16 cellular contexts compared by ENCODE assay signal in the genomic region with DNA sequence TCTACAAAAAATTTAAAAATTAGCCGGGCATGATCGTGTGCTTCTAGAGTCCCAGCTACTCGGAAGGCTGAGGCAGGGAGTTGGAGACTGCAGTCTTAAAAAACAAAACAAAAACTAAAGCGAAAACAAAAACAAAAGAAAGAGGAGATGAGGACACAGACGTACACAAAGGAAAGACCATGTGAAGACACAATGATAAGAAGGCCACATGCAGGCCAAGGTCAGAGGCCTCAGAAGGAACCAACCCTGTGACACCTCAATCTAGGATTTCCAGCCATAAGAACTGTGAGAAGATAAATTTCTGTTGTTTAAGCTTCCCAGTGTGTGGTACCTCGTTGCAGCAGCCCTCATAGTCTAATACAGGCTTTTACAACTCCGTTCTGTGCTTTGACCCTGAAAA.
"Had no signal": no experiment of that assay in that cellular context is flagged by ENCODE, and none has a peak within 500 bp of the region (broad histone marks: within the 10 kb centered on the region; RNA-seq: fewer than 3 reads in every experiment).

No MANE protein-coding gene starts in this region.

- DNase-seq: cortex of kidney; effector memory CD4-positive, alpha-beta T cell; left ventricle myocardium superior; naive B cell; occipital lobe; pancreas; stimulated activated CD4-positive, alpha-beta T cell treated with anti-CD3 and anti-CD28 coated beads, Interleukin-2, amount 100 ng/mL, for 48 hours; stimulated activated naive CD4-positive, alpha-beta T cell treated with Interleukin-2 at 50 U/mL for 16 hours had no signal

- H3K27me3 ChIP-seq: esophagus muscularis mucosa, gastrocnemius medialis, suprapubic skin, thyroid gland, upper lobe of left lung had no signal

- H3K4me3 ChIP-seq: esophagus muscularis mucosa, gastrocnemius medialis, lung, pancreas, suprapubic skin, thyroid gland, upper lobe of left lung had no signal

- H3K4me1 ChIP-seq: pancreas, thyroid gland, upper lobe of left lung had no signal

- H3K27ac ChIP-seq: epithelial cell of prostate, suprapubic skin, thyroid gland, upper lobe of left lung had no signal

- FAIRE-seq: small intestine had no signal

- H3K36me3 ChIP-seq: esophagus muscularis mucosa, gastrocnemius medialis, pancreas, suprapubic skin, thyroid gland, upper lobe of left lung had no signal

- H3K9me3 ChIP-seq: gastrocnemius medialis, suprapubic skin, thyroid gland had no signal
